ENCODE assay signal across 8 cellular contexts in genomic region chr2:152036611-152037469, GRCh38.
DNase-seq lines count a peak whose midpoint lies in the region; ATAC-seq, FAIRE-seq and TF ChIP-seq lines count a peak whose summit lies in the region.

No MANE protein-coding gene starts in this region.

- FAIRE-seq in H1 (lab: Jason Lieb, UNC): peak; percentile 94

- H2BK20ac ChIP-seq in H1 (ENCODE audit: low read length): no peak overlapping the region

- no peak overlapping the region for H4K5ac ChIP-seq in H1 (ENCODE audit: insufficient read length, low read depth, low read length)

- TF ChIP-seq EP300 in H1 (IDR thresholded peaks at IDR 0.05; ENCODE audit: borderline replicate concordance in 1 of 2, low read depth in 2 of 2, low read length in 2 of 2): no peak

- DNase-seq in NCI-H460 (ENCODE audit: extremely low read depth, low read depth) (peak; percentile 66), H1 (ENCODE audit: low read depth in 1 of 2, low spot score in 2 of 2) (peak; percentile 41 to 66), mucosa of gallbladder (ENCODE audit: low spot score) (peak; percentile 74)
- peak; percentile 30 for DNase-seq in activated CD4-positive, alpha-beta T cell treated with anti-CD3 and anti-CD28 coated beads, Interleukin-2, amount 50 U/mL, for 4 hours
- peak; percentile 20 to 29 for DNase-seq in stimulated activated CD8-positive, alpha-beta memory T cell treated with anti-CD3 and anti-CD28 coated beads, Interleukin-7, amount 100 ng/mL, for 4 hours (ENCODE audit: low read depth in 2 of 2)

- H3K14ac ChIP-seq in H1 (ENCODE audit: insufficient read length): no peak overlapping the region

- no peak overlapping the region for H2BK5ac ChIP-seq in H1 (ENCODE audit: low read depth, low read length)

- H2AK5ac ChIP-seq in H1 (ENCODE audit: low read depth, low read length): no peak overlapping the region

- H3K56ac ChIP-seq in H1 (replicated peaks; ENCODE audit: insufficient read length, low read depth, low read length): no peak overlapping the region

- no peaks in the 10 kb centered on the region for H3K79me1 ChIP-seq in H1 (ENCODE audit: low read depth, low read length)

- H2BK120ac ChIP-seq in H1 (replicated peaks; ENCODE audit: low read depth, low read length): no peak overlapping the region

- TF ChIP-seq POLR2A in H1 (IDR thresholded peaks at IDR 0.05; ENCODE audit: control extremely low read depth in 1 of 2, low read depth in 2 of 2, low read length in 2 of 2): no peak

- peaks cover 0 to 2% of the 10 kb centered on the region in 2 experiments for H4K20me1 ChIP-seq in H1 (replicated peaks in 1 of 2; ENCODE audit: control insufficient read depth in 1 of 2, insufficient read depth in 2 of 2, low read length in 2 of 2)

- H3K36me3 ChIP-seq in H1 (ENCODE audit: control insufficient read depth in 2 of 4, insufficient read depth in 4 of 4, low read length in 3 of 4): no peaks in the 10 kb centered on the region

- H3K4me1 ChIP-seq in H1 (replicated peaks in 1 of 4; ENCODE audit: control insufficient read depth in 3 of 4, insufficient read depth in 4 of 4, low read length in 3 of 4): peaks cover 6 to 18% (median 13%) of the 10 kb centered on the region in 4 experiments; a peak in 6 of 7 replicates

- no peak overlapping the region for H2BK15ac ChIP-seq in H1 (ENCODE audit: low read length)

- peaks cover 0 to 29% (median 14%) of the 10 kb centered on the region in 4 experiments; a peak in 5 of 7 replicates for H3K27me3 ChIP-seq in H1 (replicated peaks in 1 of 4; ENCODE audit: control insufficient read depth in 3 of 4, extremely low read depth in 1 of 4, insufficient read depth in 3 of 4, low read length in 3 of 4)

- H4K8ac ChIP-seq in H1 (ENCODE audit: extremely low read depth, insufficient read depth, low read length): no peak overlapping the region

- H3K79me2 ChIP-seq in H1 (ENCODE audit: control insufficient read depth in 1 of 2, insufficient read depth in 2 of 2, low read length in 2 of 2): no peaks in the 10 kb centered on the region

- H3K4me3 ChIP-seq in H1 (ENCODE audit: extremely low read depth in 1 of 4, insufficient read depth in 2 of 4, low read depth in 3 of 4, low read length in 4 of 4): no peak overlapping the region

- peak; percentile 82 for ATAC-seq in GM18909 (IDR thresholded peaks at IDR 0.05; ENCODE audit: poor library complexity, unreplicated experiment)
- ATAC-seq in HG03196 (IDR thresholded peaks at IDR 0.05; ENCODE audit: unreplicated experiment): peak; percentile 85

- WGBS in H1 (ENCODE audit: extremely low coverage in 1 of 2, insufficient coverage in 1 of 2, insufficient read length in 1 of 2, insufficient replicate concordance in 2 of 2, low coverage in 1 of 2, low lambda C conversion rate in 2 of 2, missing lambda C conversion rate in 1 of 2), 2 experiments: 46% methylated on average over 10 of the region's 10 CpGs; no CpG with 5 or more reads in 1 of the 2 experiments

- H3K4ac ChIP-seq in H1 (replicated peaks; ENCODE audit: insufficient read length, low read depth, low read length): no peak overlapping the region

- CTCF ChIA-PET in H1 (lab: Charles Lee; ENCODE audit: partially characterized antibody): interaction anchor here (0.5 to 9.5 kb wide), 32 partner anchors 11 to 601 kb away, joined by 3 to 95 read pairs (median 4); no protein-coding TSS in a partner anchor

- peak; percentile 85 for TF ChIP-seq CTCF in C4-2B (conservative IDR thresholded peaks at IDR 0.05)
- TF ChIP-seq CTCF in H1 (IDR thresholded peaks at IDR 0.05; ENCODE audit: control extremely low read depth in 1 of 3, insufficient read depth in 1 of 3, low read depth in 1 of 3, low read length in 3 of 3): peak; percentile 63 to 89 (median 85)

- no peak overlapping the region for H3K9ac ChIP-seq in H1 (replicated peaks in 1 of 4; ENCODE audit: extremely low read depth in 1 of 4, low read depth in 3 of 4, low read length in 3 of 4)

- no peaks in the 10 kb centered on the region for H3K9me3 ChIP-seq in H1 (ENCODE audit: insufficient read depth in 2 of 2, low read depth in 1 of 2, low read length in 1 of 2)

- H3K4me2 ChIP-seq in H1 (ENCODE audit: insufficient read depth in 1 of 2, low read depth in 2 of 2, low read length in 2 of 2): no peak overlapping the region

- H3K23ac ChIP-seq in H1 (ENCODE audit: insufficient read length): no peak overlapping the region

- POLR2A ChIA-PET in H1 (lab: Charles Lee; ENCODE audit: partially characterized antibody): interaction anchor here (1.2 kb wide), 1 partner anchor 138 kb away, joined by 4 read pairs; no protein-coding TSS in a partner anchor

- TF ChIP-seq RAD21 in H1 (IDR thresholded peaks at IDR 0.05 in 1 of 2, conservative IDR thresholded peaks at IDR 0.05 in 1 of 2; ENCODE audit: low read depth in 2 of 2, low read length in 2 of 2): peak; percentile 96 to 98

- no peak overlapping the region for H3K27ac ChIP-seq in C4-2B
- H3K27ac ChIP-seq in H1 (ENCODE audit: low read depth, low read length): no peak overlapping the region

- H4K91ac ChIP-seq in H1 (replicated peaks; ENCODE audit: insufficient read length, low read length): no peak overlapping the region

- no peaks in the 10 kb centered on the region for H3K23me2 ChIP-seq in H1 (ENCODE audit: low read depth, low read length)

- H2AFZ ChIP-seq in H1 (ENCODE audit: low read length): no peak overlapping the region

- no peak overlapping the region for H2BK12ac ChIP-seq in H1 (ENCODE audit: low read depth, low read length)

- H3K18ac ChIP-seq in H1 (ENCODE audit: extremely low read depth, low read length): no peak overlapping the region

TF ChIP-seq in H1, 55 proteins besides CTCF, POLR2A, EP300 and RAD21:
- TF ChIP-seq POU5F1 (IDR thresholded peaks at IDR 0.05; ENCODE audit: low read depth, low read length) (no peak), YY1 (IDR thresholded peaks at IDR 0.05; ENCODE audit: low read depth, low read length) (no peak), CHD2 (IDR thresholded peaks at IDR 0.05; ENCODE audit: low read length) (no peak), JUN (IDR thresholded peaks at IDR 0.05; ENCODE audit: low read depth, low read length) (no peak), RBBP5 (IDR thresholded peaks at IDR 0.05; ENCODE audit: borderline replicate concordance, low read depth, low read length) (no peak), CBX5 (IDR thresholded peaks at IDR 0.05; ENCODE audit: low read depth, low read length) (no peak), GABPA (IDR thresholded peaks at IDR 0.05; ENCODE audit: borderline replicate concordance, insufficient read depth, low read length) (no peak), E2F6 (IDR thresholded peaks at IDR 0.05) (no peak)
- TF ChIP-seq, protein P1, sequence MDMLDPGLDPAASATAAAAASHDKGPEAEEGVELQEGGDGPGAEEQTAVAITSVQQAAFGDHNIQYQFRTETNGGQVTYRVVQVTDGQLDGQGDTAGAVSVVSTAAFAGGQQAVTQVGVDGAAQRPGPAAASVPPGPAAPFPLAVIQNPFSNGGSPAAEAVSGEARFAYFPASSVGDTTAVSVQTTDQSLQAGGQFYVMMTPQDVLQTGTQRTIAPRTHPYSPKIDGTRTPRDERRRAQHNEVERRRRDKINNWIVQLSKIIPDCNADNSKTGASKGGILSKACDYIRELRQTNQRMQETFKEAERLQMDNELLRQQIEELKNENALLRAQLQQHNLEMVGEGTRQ (IDR thresholded peaks at IDR 0.05; ENCODE audit: low read length): no peak
